ENCODE assay signal across 27 cellular contexts in the genomic region with DNA sequence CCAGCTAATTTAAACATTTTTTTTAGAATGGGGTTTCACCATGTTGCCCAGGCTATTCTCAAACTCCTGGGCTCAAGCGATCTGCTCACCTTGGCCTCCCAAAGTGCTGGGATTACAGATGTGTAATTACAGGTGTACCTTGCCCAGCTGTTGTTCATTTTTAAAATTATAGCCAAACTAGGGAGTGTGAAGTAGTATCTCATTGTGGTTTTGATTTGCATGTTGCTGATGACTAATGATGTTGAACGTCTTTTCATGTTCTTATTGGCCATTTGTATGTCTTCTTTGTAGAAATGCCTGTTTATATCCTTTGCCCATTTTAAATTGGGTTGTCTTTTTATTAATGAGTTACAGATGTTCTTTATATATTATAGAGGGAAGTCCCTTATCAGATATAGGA. TPM values are rescaled to one million over a fixed set of nuclear protein-coding genes. Genes with fewer than 3 reads are reported as not detected.
A peak's percentile ranks its signal among the peaks of the same experiment; 100 is the strongest.
DNase-seq lines count a peak whose midpoint lies in the region; ATAC-seq, FAIRE-seq and TF ChIP-seq lines count a peak whose summit lies in the region.
"Had no signal": no experiment of that assay in that cellular context is flagged by ENCODE, and none has a peak within 500 bp of the region (broad histone marks: within the 10 kb centered on the region; RNA-seq: fewer than 3 reads in every experiment).

No MANE protein-coding gene starts in this region.

- DNase-seq in activated CD4-positive, CD25-positive, alpha-beta regulatory T cell treated with anti-CD3 and anti-CD28 coated beads, Interleukin-2, amount 50 U/mL, for 72 hours, result no peak
- DNase-seq in GM18507 (ENCODE audit: extremely low spot score, insufficient read length, low read depth) (no peak), natural killer cell (no peak), uterus (no peak), SHP77 treated with DMSO at 0.1 percent for 48 hours (lab: John Stamatoyannopoulos, UW) (no peak), mammary epithelial cell (no peak)
- DNase-seq: 8988T; activated naive CD4-positive, alpha-beta T cell; caudate nucleus; CD4-positive, alpha-beta memory T cell; DMS79; heart left ventricle; NCI-H1092; NCI-H1930; NCI-H69; psoas muscle; RPMI8226 had no signal

- H3K36me3 Mint-ChIP-seq in activated T-helper 17 cell treated with anti-CD3 and anti-CD28 coated beads, Interleukin-2, amount 50 U/mL, for 72 hours (ENCODE audit: low read depth), result peaks cover 84% of the 10 kb centered on the region
- H3K36me3 Mint-ChIP-seq in natural killer cell, result no peaks in the 10 kb centered on the region

- H3K4me3 Mint-ChIP-seq in activated T-helper 17 cell treated with anti-CD3 and anti-CD28 coated beads, Interleukin-2, amount 50 U/mL, for 72 hours, result no peak overlapping the region
- H3K4me3 Mint-ChIP-seq in natural killer cell, result peak overlapping the region; percentile 37

- intact Hi-C loops in natural killer cell (cut with micrococcal nuclease), result no loop called here
- intact Hi-C loops in uterus (cut with DNase I; ENCODE audit: low total_unique reads), result no loop called here
- intact Hi-C loops in mammary epithelial cell (cut with micrococcal nuclease), result no loop called here

- in situ Hi-C loops in mammary epithelial cell (cut with MboI; ENCODE audit: low sequenced_read_pairs in 2 of 2), result no loop called here

- H3K27me3 ChIP-seq in uterus (no peaks in the 10 kb centered on the region), mammary epithelial cell (ENCODE audit: insufficient read depth, low read length) (no peaks in the 10 kb centered on the region)
- H3K27me3 ChIP-seq: ascending aorta, heart left ventricle, neutrophil, tibial nerve had no signal

- no peaks in the 10 kb centered on the region for H3K9me3 ChIP-seq in uterus
- no peaks in the 10 kb centered on the region for H3K9me3 ChIP-seq in mammary epithelial cell (replicated peaks; ENCODE audit: insufficient read depth, low read length)
- H3K9me3 ChIP-seq: ascending aorta, heart left ventricle, neutrophil, psoas muscle, tibial nerve had no signal

- WGBS in mammary epithelial cell (ENCODE audit: low coverage, missing lambda C conversion rate), result 56% methylated on average over 2 of the region's 2 CpGs

- no peak overlapping the region for H2AFZ ChIP-seq in mammary epithelial cell (ENCODE audit: low read depth, low read length)

- peak overlapping the region; percentile 15 for H3K27ac Mint-ChIP-seq in activated T-helper 17 cell treated with anti-CD3 and anti-CD28 coated beads, Interleukin-2, amount 50 U/mL, for 72 hours
- H3K27ac Mint-ChIP-seq in natural killer cell, result peak overlapping the region; percentile 85 to 91

- no peak overlapping the region for H3K9ac ChIP-seq in mammary epithelial cell (ENCODE audit: insufficient read depth, low read length)

- no peak for TF ChIP-seq CTCF in natural killer cell (IDR thresholded peaks at IDR 0.05)
- TF ChIP-seq CTCF in uterus (IDR thresholded peaks at IDR 0.05), result no peak
- no peak for TF ChIP-seq CTCF in mammary epithelial cell (conservative IDR thresholded peaks at IDR 0.05 in 1 of 2, IDR thresholded peaks at IDR 0.05 in 1 of 2; ENCODE audit: extremely low read depth in 1 of 2, insufficient read depth in 1 of 2, low read depth in 1 of 2, low read length in 2 of 2)

- H3K27ac ChIP-seq in uterus (no peak overlapping the region), mammary epithelial cell (ENCODE audit: insufficient read depth, low read depth, low read length) (no peak overlapping the region)
- H3K27ac ChIP-seq: ascending aorta, epithelial cell of prostate, heart left ventricle, neutrophil, psoas muscle, SK-N-MC, tibial nerve, VCaP had no signal

- H3K4me1 ChIP-seq in uterus, result no peaks in the 10 kb centered on the region
- H3K4me1 ChIP-seq in mammary epithelial cell (ENCODE audit: insufficient read depth, low read length), result no peaks in the 10 kb centered on the region
- H3K4me1 ChIP-seq: ascending aorta, psoas muscle had no signal

- peaks cover 94% of the 10 kb centered on the region for H3K79me2 ChIP-seq in mammary epithelial cell (ENCODE audit: insufficient read depth, low read length)

- peaks cover 1% of the 10 kb centered on the region for H4K20me1 ChIP-seq in mammary epithelial cell (ENCODE audit: insufficient read depth, low read length)

- H3K27me3 Mint-ChIP-seq in activated T-helper 17 cell treated with anti-CD3 and anti-CD28 coated beads, Interleukin-2, amount 50 U/mL, for 72 hours, result no peaks in the 10 kb centered on the region
- no peaks in the 10 kb centered on the region for H3K27me3 Mint-ChIP-seq in natural killer cell (ENCODE audit: low read depth in 2 of 2)
- H3K27me3 Mint-ChIP-seq: CD4-positive, alpha-beta memory T cell had no signal

- no peaks in the 10 kb centered on the region for H3K36me3 ChIP-seq in uterus
- H3K36me3 ChIP-seq in mammary epithelial cell (ENCODE audit: insufficient read depth, low read length), result peaks cover 5% of the 10 kb centered on the region

- dilution Hi-C loops in mammary epithelial cell (cut with HindIII; ENCODE audit: low sequenced_read_pairs), result no loop called here

- CTCF ChIA-PET in mammary epithelial cell (lab: Charles Lee; ENCODE audit: low non-redundant PET), result no interaction called here

- FAIRE-seq in GM18507 (lab: Jason Lieb, UNC), result peak; percentile 70
- FAIRE-seq: GM12892 had no signal

- ATAC-seq in activated CD4-positive, CD25-positive, alpha-beta regulatory T cell treated with anti-CD3 and anti-CD28 coated beads, Interleukin-2, amount 50 U/mL, for 24 hours, result peak; percentile 61 to 84
- ATAC-seq in activated T-helper 17 cell treated with anti-CD3 and anti-CD28 coated beads, Interleukin-2, amount 50 U/mL, for 72 hours (replicated peaks), result peak; percentile 80
- peak in 1 of 3 donors; percentile 46 for ATAC-seq in natural killer cell
- ATAC-seq: HCT116, psoas muscle had no signal

- no peak for TF ChIP-seq POLR2A in uterus (IDR thresholded peaks at IDR 0.05)

- H3K4me3 ChIP-seq in uterus, result no peak overlapping the region
- no peak overlapping the region for H3K4me3 ChIP-seq in mammary epithelial cell (replicated peaks in 1 of 3; ENCODE audit: insufficient read depth in 1 of 3, low read depth in 2 of 3, low read length in 3 of 3)
- H3K4me3 ChIP-seq: ascending aorta, heart left ventricle, psoas muscle, SK-N-MC, tibial nerve had no signal

- no peak overlapping the region for H3K4me2 ChIP-seq in mammary epithelial cell (ENCODE audit: insufficient read depth, low read depth, low read length)

- H3K4me1 Mint-ChIP-seq in activated T-helper 17 cell treated with anti-CD3 and anti-CD28 coated beads, Interleukin-2, amount 50 U/mL, for 72 hours, result peaks cover 27% of the 10 kb centered on the region
- H3K4me1 Mint-ChIP-seq in natural killer cell, result peaks cover 47 to 51% of the 10 kb centered on the region in 2 donors

- H3K9me3 Mint-ChIP-seq in activated T-helper 17 cell treated with anti-CD3 and anti-CD28 coated beads, Interleukin-2, amount 50 U/mL, for 72 hours, result no peaks in the 10 kb centered on the region
- H3K9me3 Mint-ChIP-seq in natural killer cell, result no peaks in the 10 kb centered on the region
- H3K9me3 Mint-ChIP-seq: CD4-positive, alpha-beta memory T cell had no signal

- BruUV-seq in mammary epithelial cell (replicated peaks; lab: Mats Ljungman, UMichigan), result no TSS peak

RNA-seq across cellular contexts. Expression of gene EHMT1, which starts 31.5 kb away (rescaled TPM):
- total RNA-seq in activated T-helper 17 cell treated with anti-CD3 and anti-CD28 coated beads, Interleukin-2, amount 50 U/mL, for 72 hours, result 10 to 100 TPM; 77.2 to 77.8 TPM
- 100 to 1,000 TPM; 173 to 200 (median 176) TPM for total RNA-seq in natural killer cell
- 100 to 1,000 TPM in 1 of 4 donors, 10 to 100 TPM in 3; 32.6 to 109 (median 74.9) TPM for total RNA-seq in uterus
- 10 to 100 TPM; 55.0 to 83.4 TPM for total RNA-seq in mammary epithelial cell
- polyA plus RNA-seq in mammary epithelial cell, result 30.8 TPM
- polyA minus RNA-seq in mammary epithelial cell, result 57.6 TPM

RNA-seq across cellular contexts. Expression of gene ARRDC1, which starts 44.8 kb away (rescaled TPM):
- 10 to 100 TPM; 39.0 to 43.0 TPM for total RNA-seq in activated T-helper 17 cell treated with anti-CD3 and anti-CD28 coated beads, Interleukin-2, amount 50 U/mL, for 72 hours
- 100 to 1,000 TPM in 1 of 3 donors, 10 to 100 TPM in 2; 80.7 to 105 (median 92.9) TPM for total RNA-seq in natural killer cell
- total RNA-seq in uterus, result 10 to 100 TPM; 10.3 to 25.1 (median 21.3) TPM
- total RNA-seq in mammary epithelial cell, result 100 to 1,000 TPM in 1 of 2 donors, 10 to 100 TPM in 1; 35.0 to 153 TPM
- polyA plus RNA-seq in mammary epithelial cell, result 146 TPM
- 137 TPM for polyA minus RNA-seq in mammary epithelial cell

RNA-seq across cellular contexts. Expression of gene ZMYND19, which starts 59.9 kb away (rescaled TPM):
- total RNA-seq in activated T-helper 17 cell treated with anti-CD3 and anti-CD28 coated beads, Interleukin-2, amount 50 U/mL, for 72 hours, result 10 to 100 TPM; 27.2 to 43.6 TPM
- total RNA-seq in natural killer cell (10 to 100 TPM in 2 of 3 donors, 1 to 10 TPM in 1; 6.5 to 18.8 (median 16.3) TPM), uterus (10 to 100 TPM; 14.7 to 26.4 (median 16.3) TPM), mammary epithelial cell (10 to 100 TPM; 10.2 to 48.0 TPM)
- polyA plus RNA-seq in mammary epithelial cell, result 41.5 TPM
- 30.2 TPM for polyA minus RNA-seq in mammary epithelial cell
